ENCODE assay signal across 15 cellular contexts in genomic region chr5:122333564-122333963, GRCh38. TPM values are rescaled to one million over a fixed set of nuclear protein-coding genes. Genes with fewer than 3 reads are reported as not detected.
DNase-seq lines count a peak whose midpoint lies in the region; ATAC-seq and TF ChIP-seq lines count a peak whose summit lies in the region.
"Had no signal": no experiment of that assay in that cellular context is flagged by ENCODE, and none has a peak within 500 bp of the region (broad histone marks: within the 10 kb centered on the region; RNA-seq: fewer than 3 reads in every experiment).

No MANE protein-coding gene starts in this region.

- H3K4me1 Mint-ChIP-seq in GM23338 (peaks cover 18% of the 10 kb centered on the region), progenitor cell of endocrine pancreas (ENCODE audit: low read depth) (peaks cover 20% of the 10 kb centered on the region)
- H3K4me1 Mint-ChIP-seq: CD4-positive, CD25-positive, alpha-beta regulatory T cell had no signal

- WGBS in hepatocyte (ENCODE audit: low lambda C conversion rate, missing lambda C conversion rate) = 67% methylated on average over 4 of the region's 4 CpGs

- CTCF ChIA-PET in OCI-LY7 (lab: Charles Lee; ENCODE audit: unreplicated experiment) = interaction anchor here (1.2 kb wide), 1 partner anchor 10 kb away, joined by 3 read pairs; no protein-coding TSS in a partner anchor

- H4K20me1 ChIP-seq in GM23338 (replicated peaks; ENCODE audit: insufficient read depth) (no peaks in the 10 kb centered on the region), OCI-LY3 (ENCODE audit: insufficient read depth, low read length) (no peaks in the 10 kb centered on the region), hepatocyte (ENCODE audit: insufficient read depth, poor library complexity, severe bottlenecking) (no peaks in the 10 kb centered on the region), OCI-LY7 (ENCODE audit: insufficient read depth, low read length) (no peaks in the 10 kb centered on the region)
- H4K20me1 ChIP-seq: BLaER1 treated with 17β-estradiol and CSF1 and Interleukin-3, amounts not matched to agents 10 nM and 100 nM had no signal

- peaks cover 14% of the 10 kb centered on the region for H3K4me1 ChIP-seq in GM23338 (ENCODE audit: insufficient read depth)
- H3K4me1 ChIP-seq in OCI-LY3 (ENCODE audit: low read length) = peaks cover 55% of the 10 kb centered on the region
- peaks cover 17% of the 10 kb centered on the region for H3K4me1 ChIP-seq in hepatocyte (ENCODE audit: insufficient read depth)
- no peaks in the 10 kb centered on the region for H3K4me1 ChIP-seq in OCI-LY7 (ENCODE audit: insufficient read depth, low read length, poor library complexity, severe bottlenecking)
- H3K4me1 ChIP-seq: BLaER1 treated with 17β-estradiol and CSF1 and Interleukin-3, amounts not matched to agents 10 nM and 100 nM had no signal

- H3K9me2 ChIP-seq in GM23338 (ENCODE audit: insufficient read depth) (no peaks in the 10 kb centered on the region), hepatocyte (replicated peaks; ENCODE audit: insufficient read depth) (no peaks in the 10 kb centered on the region), OCI-LY7 (ENCODE audit: insufficient read depth, low read length) (no peaks in the 10 kb centered on the region)

- H3K4me3 ChIP-seq in GM23338 (no peak overlapping the region), OCI-LY3 (ENCODE audit: low read length) (peak overlapping the region; percentile 58), hepatocyte (no peak overlapping the region), OCI-LY7 (ENCODE audit: low read depth, low read length, poor library complexity, severe bottlenecking) (no peak overlapping the region)
- H3K4me3 ChIP-seq: BLaER1 treated with 17β-estradiol and CSF1 and Interleukin-3, amounts not matched to agents 10 nM and 100 nM; GM23248 had no signal

- H3K27me3 ChIP-seq in GM23338 (ENCODE audit: insufficient read depth) (no peaks in the 10 kb centered on the region), OCI-LY3 (ENCODE audit: low read depth, low read length) (no peaks in the 10 kb centered on the region), hepatocyte (no peaks in the 10 kb centered on the region)
- H3K27me3 ChIP-seq: BLaER1 treated with 17β-estradiol and CSF1 and Interleukin-3, amounts not matched to agents 10 nM and 100 nM had no signal

- no peaks in the 10 kb centered on the region for H3F3A ChIP-seq in GM23338 (replicated peaks; ENCODE audit: low read depth)

- H3K9me3 ChIP-seq in OCI-LY3 (ENCODE audit: insufficient read depth, low read length) (no peaks in the 10 kb centered on the region), hepatocyte (ENCODE audit: low read depth) (no peaks in the 10 kb centered on the region), OCI-LY7 (ENCODE audit: low read length) (no peaks in the 10 kb centered on the region)
- H3K9me3 ChIP-seq: BLaER1 treated with 17β-estradiol and CSF1 and Interleukin-3, amounts not matched to agents 10 nM and 100 nM had no signal

- H3K4me2 ChIP-seq in GM23338 (peak overlapping the region; percentile 18; the same call in 1 of the 2 replicates), OCI-LY3 (ENCODE audit: low read length) (peak overlapping the region; percentile 81), hepatocyte (peak overlapping the region; percentile 49), OCI-LY7 (ENCODE audit: low read length) (no peak overlapping the region)
- H3K4me2 ChIP-seq: BLaER1 treated with 17β-estradiol and CSF1 and Interleukin-3, amounts not matched to agents 10 nM and 100 nM had no signal

- no peaks in the 10 kb centered on the region for H3K36me3 ChIP-seq in GM23338 (ENCODE audit: insufficient read depth)
- H3K36me3 ChIP-seq in OCI-LY3 (replicated peaks; ENCODE audit: low read depth, low read length) = peaks cover 2% of the 10 kb centered on the region
- no peaks in the 10 kb centered on the region for H3K36me3 ChIP-seq in hepatocyte (replicated peaks; ENCODE audit: insufficient read depth, low read depth)
- no peaks in the 10 kb centered on the region for H3K36me3 ChIP-seq in OCI-LY7 (ENCODE audit: insufficient read depth, low read length)
- H3K36me3 ChIP-seq: BLaER1 treated with 17β-estradiol and CSF1 and Interleukin-3, amounts not matched to agents 10 nM and 100 nM had no signal

- POLR2A ChIA-PET in OCI-LY7 (lab: Charles Lee) = no interaction called here

- H3K27ac Mint-ChIP-seq in GM23338 (0 out of 2 replicates have a peak overlapping the region, but pooled peaks have one; percentile 4), progenitor cell of endocrine pancreas (peak overlapping the region; percentile 7)
- H3K27ac Mint-ChIP-seq: CD4-positive, CD25-positive, alpha-beta regulatory T cell had no signal

- H3K9ac ChIP-seq in OCI-LY3 (ENCODE audit: low read length) = peak overlapping the region; percentile 76
- H3K9ac ChIP-seq: BLaER1 treated with 17β-estradiol and CSF1 and Interleukin-3, amounts not matched to agents 10 nM and 100 nM; GM23248 had no signal

- no TSS peak for BruUV-seq in OCI-LY7 (replicated peaks; lab: Mats Ljungman, UMichigan)

- intact Hi-C loops in OCI-LY7 (cut with micrococcal nuclease; ENCODE audit: unreplicated experiment) = no loop called here

- no peak overlapping the region for H2AFZ ChIP-seq in GM23338
- no peak overlapping the region for H2AFZ ChIP-seq in OCI-LY3 (ENCODE audit: low read depth, low read length)
- no peak overlapping the region for H2AFZ ChIP-seq in hepatocyte
- H2AFZ ChIP-seq in OCI-LY7 (ENCODE audit: low read length) = no peak overlapping the region
- H2AFZ ChIP-seq: GM23248 had no signal

- H3K27ac ChIP-seq in GM23338 (ENCODE audit: low read depth) = no peak overlapping the region; the same call in 1 of the 2 replicates
- H3K27ac ChIP-seq in OCI-LY3 (ENCODE audit: low read length) = peak overlapping the region; percentile 99
- H3K27ac ChIP-seq in hepatocyte = peak overlapping the region; percentile 54
- H3K27ac ChIP-seq in OCI-LY7 (ENCODE audit: low read depth, low read length, poor library complexity, severe bottlenecking) = no peak overlapping the region
- H3K27ac ChIP-seq: BLaER1 treated with 17β-estradiol and CSF1 and Interleukin-3, amounts not matched to agents 10 nM and 100 nM; GM23248 had no signal

- peak; percentile 33; the same call in 2 of the 3 replicates for ATAC-seq in GM23338

- H3K36me3 Mint-ChIP-seq in GM23338 (ENCODE audit: low read depth) (no peaks in the 10 kb centered on the region), progenitor cell of endocrine pancreas (ENCODE audit: insufficient read depth) (no peaks in the 10 kb centered on the region)
- H3K36me3 Mint-ChIP-seq: CD4-positive, CD25-positive, alpha-beta regulatory T cell had no signal

- H3K79me2 ChIP-seq in GM23338 (replicated peaks; ENCODE audit: insufficient read depth) = no peaks in the 10 kb centered on the region
- peaks cover 32% of the 10 kb centered on the region for H3K79me2 ChIP-seq in OCI-LY3 (ENCODE audit: low read length)
- no peaks in the 10 kb centered on the region for H3K79me2 ChIP-seq in hepatocyte
- H3K79me2 ChIP-seq in OCI-LY7 (ENCODE audit: insufficient read depth, low read depth, low read length) = no peaks in the 10 kb centered on the region

- H3K27me3 Mint-ChIP-seq in GM23338 (ENCODE audit: insufficient read depth, low read depth, poor library complexity) (peaks cover 3% of the 10 kb centered on the region), progenitor cell of endocrine pancreas (no peaks in the 10 kb centered on the region)
- H3K27me3 Mint-ChIP-seq: CD4-positive, CD25-positive, alpha-beta regulatory T cell had no signal

- no peak for DNase-seq in GM23338 (ENCODE audit: low spot score)
- no peak for DNase-seq in hepatocyte (ENCODE audit: low spot score)
- DNase-seq in progenitor cell of endocrine pancreas (ENCODE audit: low spot score, unreplicated experiment) = no peak
- no peak for DNase-seq in OCI-LY7 (ENCODE audit: low spot score)
- no peak for DNase-seq in NCI-H82 (lab: John Stamatoyannopoulos, UW)
- no peak for DNase-seq in amniotic stem cell (lab: John Stamatoyannopoulos, UW)
- DNase-seq: 8988T; ACHN; CD4-positive, CD25-positive, alpha-beta regulatory T cell; DMS53; GF-D8; GM23248; H9 had no signal

- no peak overlapping the region for H3K4me3 Mint-ChIP-seq in GM23338
- no peak overlapping the region for H3K4me3 Mint-ChIP-seq in progenitor cell of endocrine pancreas (ENCODE audit: low read depth)
- H3K4me3 Mint-ChIP-seq: CD4-positive, CD25-positive, alpha-beta regulatory T cell; H9 had no signal

- TF ChIP-seq CTCF in GM23338 (conservative IDR thresholded peaks at IDR 0.05; ENCODE audit: low read depth in 2 of 2) (no peak), OCI-LY3 (IDR thresholded peaks at IDR 0.05; ENCODE audit: low read depth, low read length) (no peak), hepatocyte (IDR thresholded peaks at IDR 0.05; ENCODE audit: poor library complexity) (no peak), progenitor cell of endocrine pancreas (IDR thresholded peaks at IDR 0.05; ENCODE audit: unreplicated experiment) (no peak), OCI-LY7 (conservative IDR thresholded peaks at IDR 0.05; ENCODE audit: low read length) (no peak)

- H3K9me3 Mint-ChIP-seq in GM23338 (no peaks in the 10 kb centered on the region), progenitor cell of endocrine pancreas (ENCODE audit: low read depth) (no peaks in the 10 kb centered on the region)
- H3K9me3 Mint-ChIP-seq: H9 had no signal

RNA-seq across cellular contexts. Expression of gene SNCAIP, which starts 21.5 kb away (rescaled TPM):
- 8.0 and 11.9 TPM in 2 replicates for total RNA-seq in GM23338 (2014; rRNA removed; shearing (Covaris generic))
- polyA plus RNA-seq in GM23338 (2016; fragmentation: Nextera tagmentation; extraction: Ambion mirVana) (5.6 and 6.1 TPM in 2 replicates), hepatocyte (7.1 and 11.4 TPM in 2 replicates)
- total RNA-seq in hepatocyte (19.0 and 19.1 TPM in 2 replicates), progenitor cell of endocrine pancreas (13.7 and 16.8 TPM in 2 replicates), OCI-LY7 (2022) (not detected in 2 replicates)
- not detected in 2 replicates for total RNA-seq in OCI-LY7 (2014; rRNA removed; shearing (Covaris generic))
- total RNA-seq: CD4-positive, CD25-positive, alpha-beta regulatory T cell had no signal
- polyA plus RNA-seq: CD4-positive, CD25-positive, alpha-beta regulatory T cell had no signal

Comparison
In these comparisons a context has a peak if more than half of its experiments do, and no peak if none do; other contexts are left out.
1. H3K27ac ChIP-seq: peak in OCI-LY3 (single experiment) and hepatocyte (single experiment); none in GM23338 (single experiment) and OCI-LY7 (single experiment).